ENCODE assay signal across 1 cellular context in the genomic region with DNA sequence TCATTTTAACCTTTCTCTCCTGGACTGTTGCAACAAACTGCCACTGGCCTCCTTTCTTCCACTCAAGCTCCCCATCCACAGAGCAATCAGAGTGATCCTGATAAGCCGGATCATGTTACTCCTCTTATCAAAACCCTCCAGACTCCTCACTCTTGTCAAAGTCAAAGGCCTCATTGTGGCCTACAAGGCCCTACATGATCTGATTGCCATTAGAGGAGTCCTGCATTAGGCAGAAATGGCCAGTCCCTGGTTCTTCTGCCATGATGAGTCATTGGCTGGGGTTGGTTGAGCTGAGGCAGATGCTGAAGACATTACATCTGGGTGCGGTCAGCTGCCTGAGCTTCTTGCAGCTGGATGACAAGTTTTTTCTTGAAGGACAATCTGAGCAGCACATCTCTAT.
TF ChIP-seq lines count a peak whose summit lies in the region.

No MANE protein-coding gene starts in this region.

TF ChIP-seq in K562, 482 proteins besides CTCF, POLR2A, EP300 and RAD21 (continued from another document and continues in another):
- TF ChIP-seq, protein P1, sequence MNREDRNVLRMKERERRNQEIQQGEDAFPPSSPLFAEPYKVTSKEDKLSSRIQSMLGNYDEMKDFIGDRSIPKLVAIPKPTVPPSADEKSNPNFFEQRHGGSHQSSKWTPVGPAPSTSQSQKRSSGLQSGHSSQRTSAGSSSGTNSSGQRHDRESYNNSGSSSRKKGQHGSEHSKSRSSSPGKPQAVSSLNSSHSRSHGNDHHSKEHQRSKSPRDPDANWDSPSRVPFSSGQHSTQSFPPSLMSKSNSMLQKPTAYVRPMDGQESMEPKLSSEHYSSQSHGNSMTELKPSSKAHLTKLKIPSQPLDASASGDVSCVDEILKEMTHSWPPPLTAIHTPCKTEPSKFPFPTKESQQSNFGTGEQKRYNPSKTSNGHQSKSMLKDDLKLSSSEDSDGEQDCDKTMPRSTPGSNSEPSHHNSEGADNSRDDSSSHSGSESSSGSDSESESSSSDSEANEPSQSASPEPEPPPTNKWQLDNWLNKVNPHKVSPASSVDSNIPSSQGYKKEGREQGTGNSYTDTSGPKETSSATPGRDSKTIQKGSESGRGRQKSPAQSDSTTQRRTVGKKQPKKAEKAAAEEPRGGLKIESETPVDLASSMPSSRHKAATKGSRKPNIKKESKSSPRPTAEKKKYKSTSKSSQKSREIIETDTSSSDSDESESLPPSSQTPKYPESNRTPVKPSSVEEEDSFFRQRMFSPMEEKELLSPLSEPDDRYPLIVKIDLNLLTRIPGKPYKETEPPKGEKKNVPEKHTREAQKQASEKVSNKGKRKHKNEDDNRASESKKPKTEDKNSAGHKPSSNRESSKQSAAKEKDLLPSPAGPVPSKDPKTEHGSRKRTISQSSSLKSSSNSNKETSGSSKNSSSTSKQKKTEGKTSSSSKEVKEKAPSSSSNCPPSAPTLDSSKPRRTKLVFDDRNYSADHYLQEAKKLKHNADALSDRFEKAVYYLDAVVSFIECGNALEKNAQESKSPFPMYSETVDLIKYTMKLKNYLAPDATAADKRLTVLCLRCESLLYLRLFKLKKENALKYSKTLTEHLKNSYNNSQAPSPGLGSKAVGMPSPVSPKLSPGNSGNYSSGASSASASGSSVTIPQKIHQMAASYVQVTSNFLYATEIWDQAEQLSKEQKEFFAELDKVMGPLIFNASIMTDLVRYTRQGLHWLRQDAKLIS (CRISPR knock-in tag; IDR thresholded peaks at IDR 0.05): no peak
- TF ChIP-seq CHD1 (IDR thresholded peaks at IDR 0.05; ENCODE audit: low read length): no peak
- no peak for TF ChIP-seq USF2 (CRISPR knock-in tag; IDR thresholded peaks at IDR 0.05)
- TF ChIP-seq ZNF24 (IDR thresholded peaks at IDR 0.05): no peak
- no peak for TF ChIP-seq GATAD2A (IDR thresholded peaks at IDR 0.05)
- TF ChIP-seq ZNF347 (CRISPR knock-in tag; IDR thresholded peaks at IDR 0.05; ENCODE audit: low read depth): no peak
- TF ChIP-seq KAT2B (IDR thresholded peaks at IDR 0.05; ENCODE audit: low read depth, low read length): no peak
- TF ChIP-seq TCF3 (CRISPR knock-in tag; IDR thresholded peaks at IDR 0.05): peak; percentile 84
- no peak for TF ChIP-seq CLOCK (CRISPR knock-in tag; IDR thresholded peaks at IDR 0.05; ENCODE audit: borderline replicate concordance)
- TF ChIP-seq PHF21A (IDR thresholded peaks at IDR 0.05; ENCODE audit: borderline replicate concordance, low read depth): no peak
- TF ChIP-seq RBBP5 (IDR thresholded peaks at IDR 0.05; ENCODE audit: borderline replicate concordance, insufficient read depth, low read length, poor library complexity, severe bottlenecking): no peak
- TF ChIP-seq SREBF1 (IDR thresholded peaks at IDR 0.05; ENCODE audit: borderline replicate concordance, low read depth, low read length): no peak
- TF ChIP-seq FOXM1 (IDR thresholded peaks at IDR 0.05; ENCODE audit: low read depth): peak; percentile 67; the same call in 1 of the 2 replicates
- no peak for TF ChIP-seq FOXM1 (CRISPR knock-in tag; IDR thresholded peaks at IDR 0.05; ENCODE audit: low read depth)
- TF ChIP-seq THRAP3 (IDR thresholded peaks at IDR 0.05; ENCODE audit: borderline replicate concordance): no peak
- TF ChIP-seq SRSF1 (IDR thresholded peaks at IDR 0.05; ENCODE audit: low read depth, low read length): no peak
- TF ChIP-seq UBTF (IDR thresholded peaks at IDR 0.05; ENCODE audit: borderline replicate concordance in 1 of 2, low read depth in 2 of 2, low read length in 2 of 2): no peak
- no peak for TF ChIP-seq TAF9B (IDR thresholded peaks at IDR 0.05; ENCODE audit: partially characterized antibody)
- TF ChIP-seq CREB1 (IDR thresholded peaks at IDR 0.05): no peak
- TF ChIP-seq CREB1 (CRISPR knock-in tag; IDR thresholded peaks at IDR 0.05): no peak
- TF ChIP-seq HDAC1 (IDR thresholded peaks at IDR 0.05): peak in 1 of 2 experiments; percentile 59; a peak in 2 of 4 replicates
- no peak for TF ChIP-seq SETDB1 (IDR thresholded peaks at IDR 0.05; ENCODE audit: low read length)
- peak; percentile 88 for TF ChIP-seq KLF16 (IDR thresholded peaks at IDR 0.05)
- 0 out of 2 replicates have a peak, but pooled peaks have one; percentile 41 for TF ChIP-seq CC2D1A (IDR thresholded peaks at IDR 0.05)
- TF ChIP-seq GABPA (tag; conservative IDR thresholded peaks at IDR 0.05; ENCODE audit: low read depth): no peak
- TF ChIP-seq PBX2 (CRISPR knock-in tag; IDR thresholded peaks at IDR 0.05; ENCODE audit: low read depth): no peak
- peak; percentile 49 for TF ChIP-seq PBX2 (tag; conservative IDR thresholded peaks at IDR 0.05; ENCODE audit: low read depth)
- no peak for TF ChIP-seq POLR3G (IDR thresholded peaks at IDR 0.05; ENCODE audit: extremely low read depth, insufficient read length, insufficient replicate concordance)
- no peak for TF ChIP-seq ZNF280B (CRISPR knock-in tag; IDR thresholded peaks at IDR 0.05)
- no peak for TF ChIP-seq STAT6 (CRISPR knock-in tag; IDR thresholded peaks at IDR 0.05)
- TF ChIP-seq TGIF2 (CRISPR knock-in tag; IDR thresholded peaks at IDR 0.05): no peak
- peak; percentile 26; the same call in 1 of the 2 replicates for TF ChIP-seq SMARCC2 (IDR thresholded peaks at IDR 0.05; ENCODE audit: low read depth)
- TF ChIP-seq SLC30A9 (CRISPR knock-in tag; IDR thresholded peaks at IDR 0.05): no peak
- peak in 1 of 3 experiments; percentile 6 for TF ChIP-seq YY1 (IDR thresholded peaks at IDR 0.05; ENCODE audit: borderline replicate concordance in 1 of 3, control insufficient read depth in 1 of 3, extremely low read depth in 1 of 3, insufficient read depth in 3 of 3, insufficient read length in 1 of 3, insufficient replicate concordance in 2 of 3, low read depth in 1 of 3, low read length in 2 of 3)
- no peak for TF ChIP-seq ZNF23 (CRISPR knock-in tag; IDR thresholded peaks at IDR 0.05)
- TF ChIP-seq EZH2 (IDR thresholded peaks at IDR 0.05; ENCODE audit: borderline replicate concordance, low read depth, low read length): no peak
- no peak for TF ChIP-seq ZNF3 (CRISPR knock-in tag; IDR thresholded peaks at IDR 0.05)
- TF ChIP-seq CHD4 (IDR thresholded peaks at IDR 0.05; ENCODE audit: insufficient read depth, insufficient replicate concordance, low read depth, low read length, poor library complexity, severe bottlenecking): no peak
- TF ChIP-seq NBN (IDR thresholded peaks at IDR 0.05; ENCODE audit: low read depth): peak; percentile 54; the same call in 1 of the 2 replicates
- no peak for TF ChIP-seq KDM2B (CRISPR knock-in tag; IDR thresholded peaks at IDR 0.05)
- TF ChIP-seq ETS2 (tag; IDR thresholded peaks at IDR 0.05; ENCODE audit: borderline replicate concordance, poor library complexity, severe bottlenecking): no peak
- TF ChIP-seq RBM25 (IDR thresholded peaks at IDR 0.05; ENCODE audit: low read depth, low read length, severe bottlenecking): no peak
- TF ChIP-seq SNRNP70 (optimal IDR thresholded peaks at IDR 0.05; ENCODE audit: low read depth, low read length): no peak
- TF ChIP-seq ELF4 (CRISPR knock-in tag; IDR thresholded peaks at IDR 0.05): no peak
- TF ChIP-seq NR2F6 (CRISPR knock-in tag; IDR thresholded peaks at IDR 0.05): no peak
- TF ChIP-seq BRD9 (IDR thresholded peaks at IDR 0.05; ENCODE audit: low read depth, partially characterized antibody): no peak
- TF ChIP-seq RNF2 (IDR thresholded peaks at IDR 0.05): peak; percentile 67
- TF ChIP-seq ETV1 (tag; conservative IDR thresholded peaks at IDR 0.05; ENCODE audit: low read depth): no peak
- TF ChIP-seq ZNF780A (CRISPR knock-in tag; IDR thresholded peaks at IDR 0.05): no peak
